In the genomic region with DNA sequence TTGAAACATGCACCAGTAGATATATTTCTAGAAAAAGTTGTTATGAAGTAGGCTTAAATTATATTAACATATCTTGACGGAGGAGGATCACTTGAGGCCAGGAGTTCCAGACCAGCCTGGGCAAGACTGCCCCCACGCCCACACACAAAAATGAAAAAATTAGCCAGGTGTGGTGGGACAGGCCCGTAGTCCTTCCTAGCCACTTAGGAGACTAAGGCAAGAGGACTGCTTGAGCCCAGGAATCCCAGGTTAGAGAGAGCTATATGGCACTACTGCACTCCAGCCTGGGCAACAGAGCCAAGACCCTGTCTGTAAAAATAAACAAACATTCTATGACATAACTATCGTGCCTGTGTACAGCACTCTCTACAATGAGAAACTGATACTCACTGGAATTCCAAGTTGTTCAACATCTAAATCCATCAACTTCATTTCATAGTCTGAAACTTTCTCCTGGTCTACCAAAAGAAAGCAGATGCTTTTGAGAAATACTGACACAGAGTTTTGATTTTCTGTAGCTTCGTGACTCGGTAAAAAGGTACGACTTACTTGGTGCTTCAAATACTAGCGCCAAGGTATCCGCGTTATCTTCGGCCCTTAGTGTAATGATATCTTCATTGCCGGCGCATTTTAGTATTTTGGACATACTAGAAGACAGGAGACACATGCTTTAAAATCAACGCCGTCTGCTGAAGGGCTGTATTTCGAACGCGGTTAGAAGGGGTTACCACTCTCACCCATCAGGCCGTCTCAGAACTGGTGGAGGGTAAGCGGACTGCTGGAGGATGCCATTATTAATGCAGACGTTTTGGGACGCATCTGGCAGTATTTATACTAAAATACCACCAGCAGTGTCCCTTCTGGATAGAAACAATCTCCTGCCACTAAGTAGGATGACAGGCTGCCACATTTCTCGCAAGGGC, we compare ENCODE assay signal across 8 cellular contexts. TPM values are rescaled to one million over a fixed set of nuclear protein-coding genes. Genes with fewer than 3 reads are reported as not detected.
A peak's percentile ranks its signal among the peaks of the same experiment; 100 is the strongest.
DNase-seq lines count a peak whose midpoint lies in the region; ATAC-seq and TF ChIP-seq lines count a peak whose summit lies in the region.

No MANE protein-coding gene starts in this region.

- H3K27me3 Mint-ChIP-seq in HFFc6 (ENCODE audit: insufficient read depth), result peaks cover 3% of the 10 kb centered on the region; the same call in 1 of the 2 replicates

- H3K27me3 ChIP-seq in mesendoderm (ENCODE audit: insufficient read depth, low read length, poor library complexity), result no peaks in the 10 kb centered on the region

- H2BK5ac ChIP-seq in mesendoderm (ENCODE audit: low read length), result no peak overlapping the region

- H3K4me1 ChIP-seq in mesendoderm (ENCODE audit: control insufficient read depth, low read depth, low read length), result no peaks in the 10 kb centered on the region

- peaks cover 51% of the 10 kb centered on the region for H3K4me1 Mint-ChIP-seq in HFFc6 (ENCODE audit: low read depth)

- no peak overlapping the region for H3K4ac ChIP-seq in mesendoderm (ENCODE audit: low read depth, low read length)

- no peak overlapping the region for H4K5ac ChIP-seq in mesendoderm (ENCODE audit: low read length)

- TF ChIP-seq CTCF in 22Rv1 (IDR thresholded peaks at IDR 0.05) (no peak), HFFc6 (IDR thresholded peaks at IDR 0.05) (no peak)

- H3K4me3 ChIP-seq in mesendoderm (ENCODE audit: low read length), result peak overlapping the region; percentile 63

- H3K79me1 ChIP-seq in mesendoderm (ENCODE audit: low read length), result peaks cover 3% of the 10 kb centered on the region

- peak overlapping the region; percentile 75 for H3K27ac Mint-ChIP-seq in HFFc6

- DNase-seq in HFFc6 (no peak), astrocyte of the hippocampus (ENCODE audit: low read depth, low spot score) (peak; percentile 4), mesendoderm (no peak), NCI-H1105 (lab: John Stamatoyannopoulos, UW) (no peak), NCI-H774 (lab: John Stamatoyannopoulos, UW) (no peak)

- H3K56ac ChIP-seq in mesendoderm (ENCODE audit: low read length), result peak overlapping the region; percentile 100

- H3K4me2 ChIP-seq in mesendoderm (ENCODE audit: low read length), result peak overlapping the region; percentile 6

- peaks cover 11% of the 10 kb centered on the region for H3K36me3 ChIP-seq in mesendoderm (ENCODE audit: control insufficient read depth, insufficient read depth, low read length)

- peaks cover 36% of the 10 kb centered on the region for H3K79me2 ChIP-seq in mesendoderm (ENCODE audit: control insufficient read depth, insufficient read depth, low read length)

- H3K36me3 Mint-ChIP-seq in HFFc6 (ENCODE audit: low read depth), result peaks cover 33% of the 10 kb centered on the region

- peak overlapping the region; percentile 94 for H3K27ac ChIP-seq in 22Rv1
- H3K27ac ChIP-seq in mesendoderm (ENCODE audit: low read depth, low read length), result peak overlapping the region; percentile 13

- H2AK5ac ChIP-seq in mesendoderm (ENCODE audit: low read length), result peak overlapping the region; percentile 37

- peak overlapping the region; percentile 6 for H3K18ac ChIP-seq in mesendoderm (ENCODE audit: low read length)

- H3K9me3 Mint-ChIP-seq in HFFc6, result no peaks in the 10 kb centered on the region

- no CpG with 5 or more reads among the region's 23 CpGs for WGBS in mesendoderm (ENCODE audit: extremely low coverage, insufficient coverage, low lambda C conversion rate)

- peak overlapping the region; percentile 96 for H3K4me3 Mint-ChIP-seq in HFFc6

- H2BK15ac ChIP-seq in mesendoderm (replicated peaks; ENCODE audit: low read depth), result no peak overlapping the region

- peak overlapping the region; percentile 100 for H3K9ac ChIP-seq in mesendoderm (ENCODE audit: low read length)

- H3K23ac ChIP-seq in mesendoderm (ENCODE audit: low read length), result peak overlapping the region; percentile 72

- no peak for ATAC-seq in GM21381 (IDR thresholded peaks at IDR 0.05; ENCODE audit: unreplicated experiment)
- ATAC-seq in HG03521 (IDR thresholded peaks at IDR 0.05; ENCODE audit: unreplicated experiment), result no peak

- no peak overlapping the region for H4K8ac ChIP-seq in mesendoderm (ENCODE audit: low read depth, low read length)

- no peak overlapping the region for H2BK120ac ChIP-seq in mesendoderm (ENCODE audit: low read depth, low read length)

RNA-seq across cellular contexts. Expression of gene PCNA, which starts 1.3 kb away (rescaled TPM):
- total RNA-seq in HFFc6 (2021; fragmentation: NEBNext Ultra II Directional; extraction: Animal tissue kit (Norgen Biotek cat#: 25700)), result 100 to 1,000 TPM; 104 to 172 (median 152) TPM
- polyA plus RNA-seq in mesendoderm (2013, experiment 1 of 2), result 273 TPM
- 276 TPM for polyA plus RNA-seq in mesendoderm (2013, experiment 2 of 2)

RNA-seq across cellular contexts. Expression of gene TMEM230, which starts 5.6 kb away (rescaled TPM):
- 100 to 1,000 TPM; 129 to 151 (median 144) TPM for total RNA-seq in HFFc6 (2021; fragmentation: NEBNext Ultra II Directional; extraction: Animal tissue kit (Norgen Biotek cat#: 25700))
- 92.8 TPM for polyA plus RNA-seq in mesendoderm (2013, experiment 1 of 2)
- 98.8 TPM for polyA plus RNA-seq in mesendoderm (2013, experiment 2 of 2)

RNA-seq across cellular contexts. Expression of gene CDS2, which starts 8.3 kb away (rescaled TPM):
- total RNA-seq in HFFc6 (2021; fragmentation: NEBNext Ultra II Directional; extraction: Animal tissue kit (Norgen Biotek cat#: 25700)), result 10 to 100 TPM; 36.6 to 42.5 (median 39.2) TPM
- polyA plus RNA-seq in mesendoderm (2013, experiment 1 of 2), result 26.4 TPM
- polyA plus RNA-seq in mesendoderm (2013, experiment 2 of 2), result 25.4 TPM
